Comparison of ENCODE assay signal across 14 cellular contexts in the genomic region with DNA sequence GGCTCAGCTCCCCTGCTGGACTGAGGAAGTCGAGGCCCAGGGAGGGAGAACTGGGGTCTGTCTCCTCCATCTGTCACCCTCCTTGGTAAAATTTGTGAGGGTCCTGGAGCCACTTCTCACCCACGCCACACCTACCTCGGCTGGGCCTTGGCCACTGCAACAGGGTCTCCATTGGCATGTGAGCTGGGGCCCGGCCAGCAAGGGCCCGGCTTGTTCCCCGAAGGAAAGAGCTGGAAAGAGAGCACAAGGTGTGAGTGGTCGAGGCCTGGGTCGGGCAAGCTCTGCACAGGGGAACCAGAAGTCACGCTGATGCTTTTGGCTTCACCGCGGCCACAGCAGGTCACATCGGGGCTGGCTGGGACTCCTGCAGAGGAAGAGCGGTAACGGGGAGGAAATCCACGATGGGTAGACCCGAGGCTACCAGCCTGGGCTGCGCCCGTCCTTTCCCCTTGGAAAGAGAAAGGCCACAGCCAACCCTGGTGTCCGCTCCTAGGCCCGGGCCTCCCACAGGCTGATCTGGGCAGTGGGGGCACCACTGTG. TPM values are rescaled to one million over a fixed set of nuclear protein-coding genes. Genes with fewer than 3 reads are reported as not detected.
"Had no signal": no experiment of that assay in that cellular context is flagged by ENCODE, and none has a peak within 500 bp of the region (broad histone marks: within the 10 kb centered on the region; RNA-seq: fewer than 3 reads in every experiment).

No MANE protein-coding gene starts in this region.

- H3K27me3 Mint-ChIP-seq: activated CD4-positive, alpha-beta memory T cell treated with anti-CD3 and anti-CD28 coated beads, Interleukin-2, amount 10 ng/mL, durations not matched to agents 7 days and 5 days; progenitor cell of endocrine pancreas had no signal

- H3K4me3 Mint-ChIP-seq: activated CD4-positive, alpha-beta memory T cell treated with anti-CD3 and anti-CD28 coated beads, Interleukin-2, amount 10 ng/mL, durations not matched to agents 7 days and 5 days had no signal

- ATAC-seq: left lung; right cardiac atrium; stimulated activated effector memory CD8-positive, alpha-beta T cell treated with anti-CD3 and anti-CD28 coated beads, Interleukin-12 subunit alpha, Interleukin-12 subunit beta, amount 100 ng/mL, for 72 hours had no signal

- H3K9me3 ChIP-seq: left lung, neutrophil had no signal

- H3K9me3 Mint-ChIP-seq: activated CD4-positive, alpha-beta memory T cell treated with anti-CD3 and anti-CD28 coated beads, Interleukin-2, amount 10 ng/mL, durations not matched to agents 7 days and 5 days; stimulated activated effector memory CD8-positive, alpha-beta T cell treated with anti-CD3 and anti-CD28 coated beads, Interleukin-12 subunit alpha, Interleukin-12 subunit beta, amount 100 ng/mL, for 72 hours had no signal

- DNase-seq: activated CD4-positive, alpha-beta memory T cell treated with anti-CD3 and anti-CD28 coated beads, Interleukin-2, amount 10 ng/mL, durations not matched to agents 7 days and 5 days; activated CD4-positive, alpha-beta T cell treated with anti-CD3 and anti-CD28 coated beads for 1 hour; activated naive CD4-positive, alpha-beta T cell treated with anti-CD3 and anti-CD28 coated beads, Interleukin-2, amount 50 U/mL, for 16 hours; amniotic stem cell; brain microvascular endothelial cell; dermis blood vessel endothelial cell; foreskin melanocyte; left lung; trophoblast cell had no signal

- H3K27me3 ChIP-seq: brain microvascular endothelial cell, left lung had no signal

- H3K4me2 ChIP-seq: smooth muscle cell had no signal

- H3K4me3 ChIP-seq: left lung, smooth muscle cell had no signal

- H3K27ac ChIP-seq: brain microvascular endothelial cell, left lung, neutrophil had no signal

- H3K27ac Mint-ChIP-seq: activated CD4-positive, alpha-beta memory T cell treated with anti-CD3 and anti-CD28 coated beads, Interleukin-2, amount 10 ng/mL, durations not matched to agents 7 days and 5 days; progenitor cell of endocrine pancreas had no signal

- H3K36me3 ChIP-seq: brain microvascular endothelial cell, left lung, neutrophil had no signal

RNA-seq across cellular contexts. Expression of gene NANOS3, which starts 9.0 kb away (rescaled TPM):
- total RNA-seq: dermis blood vessel endothelial cell, smooth muscle cell had no signal

RNA-seq across cellular contexts. Expression of gene PODNL1, which starts 52.3 kb away (rescaled TPM):
- total RNA-seq: progenitor cell of endocrine pancreas had no signal
